32 cellular contexts compared by ENCODE assay signal in genomic region chr11:8045839-8046238, GRCh38. TPM values are rescaled to one million over a fixed set of nuclear protein-coding genes. Genes with fewer than 3 reads are reported as not detected.
"Had no signal": no experiment of that assay in that cellular context is flagged by ENCODE, and none has a peak within 500 bp of the region (broad histone marks: within the 10 kb centered on the region; RNA-seq: fewer than 3 reads in every experiment).

No MANE protein-coding gene starts in this region.

- FAIRE-seq: bronchial epithelial cell had no signal

- H3K9me3 ChIP-seq: SJCRH30 had no signal

- DNase-seq: activated CD4-positive, alpha-beta T cell treated with anti-CD3 and anti-CD28 coated beads, Interleukin-2, amount 10 ng/mL, durations not matched to agents 24 days and 14 days; activated CD4-positive, alpha-beta T cell treated with anti-CD3 and anti-CD28 coated beads, Interleukin-2, amount 50 U/mL, for 48 hours; activated CD8-positive, alpha-beta memory T cell treated with anti-CD3 and anti-CD28 coated beads, Interleukin-2, amount 50 U/mL, for 48 hours; activated CD8-positive, alpha-beta T cell treated with anti-CD3 and anti-CD28 coated beads, Interleukin-2, amount 10 ng/mL, durations not matched to agents 7 days and 5 days; activated effector memory CD4-positive, alpha-beta T cell treated with Interleukin-2 at 50 U/mL for 16 hours; activated naive CD4-positive, alpha-beta T cell treated with anti-CD3 and anti-CD28 coated beads, Interleukin-2, amount 10 ng/mL, durations not matched to agents 7 days and 5 days; activated naive CD8-positive, alpha-beta T cell treated with anti-CD3 and anti-CD28 coated beads, Interleukin-2, amount 50 U/mL, for 24 hours; activated T-cell treated with anti-CD3 and anti-CD28 coated beads, Interleukin-2, amount 50 U/mL, for 48 hours; anterior cingulate cortex; caudate nucleus; MM.1S; MV-4-11; NCI-H1092; NCI-H1417; NCI-H146; NCI-H187; NCI-H2029 treated with DMSO at 0.1 percent for 48 hours; NCI-H2107; NCI-H2171; NCI-H510A; NCI-H526; NCI-H748 treated with DMSO at 0.1 percent for 48 hours; SHP77; SJCRH30; T1000; WERI-Rb-1 had no signal

- H3K27ac ChIP-seq: KMS-11, SJCRH30, SK-N-MC, WERI-Rb-1 had no signal

- H3K4me1 Mint-ChIP-seq: activated CD4-positive, alpha-beta T cell treated with anti-CD3 and anti-CD28 coated beads, Interleukin-2, amount 10 ng/mL, durations not matched to agents 24 days and 14 days; activated naive CD4-positive, alpha-beta T cell treated with anti-CD3 and anti-CD28 coated beads, Interleukin-2, amount 10 ng/mL, durations not matched to agents 7 days and 5 days; activated naive CD8-positive, alpha-beta T cell treated with anti-CD3 and anti-CD28 coated beads, Interleukin-2, amount 50 U/mL, for 24 hours; brain had no signal

- H3K9me3 Mint-ChIP-seq: activated CD4-positive, alpha-beta T cell treated with anti-CD3 and anti-CD28 coated beads, Interleukin-2, amount 10 ng/mL, durations not matched to agents 24 days and 14 days; activated naive CD4-positive, alpha-beta T cell treated with anti-CD3 and anti-CD28 coated beads, Interleukin-2, amount 10 ng/mL, durations not matched to agents 7 days and 5 days; activated naive CD8-positive, alpha-beta T cell treated with anti-CD3 and anti-CD28 coated beads, Interleukin-2, amount 50 U/mL, for 24 hours had no signal

- H3K4me2 ChIP-seq: KMS-11 had no signal

- H3K36me3 ChIP-seq: SJCRH30, WERI-Rb-1 had no signal

- H3K9ac ChIP-seq: KMS-11 had no signal

- ATAC-seq: activated CD8-positive, alpha-beta T cell treated with anti-CD3 and anti-CD28 coated beads, Interleukin-2, amount 10 ng/mL, durations not matched to agents 7 days and 5 days; activated naive CD8-positive, alpha-beta T cell treated with anti-CD3 and anti-CD28 coated beads, Interleukin-2, amount 50 U/mL, for 24 hours had no signal

- H3K36me3 Mint-ChIP-seq: activated naive CD4-positive, alpha-beta T cell treated with anti-CD3 and anti-CD28 coated beads, Interleukin-2, amount 10 ng/mL, durations not matched to agents 7 days and 5 days; activated naive CD8-positive, alpha-beta T cell; brain had no signal

- H3K4me3 ChIP-seq: SJCRH30, SK-N-MC had no signal

- H3K27ac Mint-ChIP-seq: activated CD4-positive, alpha-beta T cell treated with anti-CD3 and anti-CD28 coated beads, Interleukin-2, amount 10 ng/mL, durations not matched to agents 24 days and 14 days; activated CD8-positive, alpha-beta T cell treated with anti-CD3 and anti-CD28 coated beads, Interleukin-2, amount 10 ng/mL, durations not matched to agents 7 days and 5 days; activated naive CD4-positive, alpha-beta T cell treated with anti-CD3 and anti-CD28 coated beads, Interleukin-2, amount 10 ng/mL, durations not matched to agents 7 days and 5 days; activated naive CD8-positive, alpha-beta T cell; activated naive CD8-positive, alpha-beta T cell treated with anti-CD3 and anti-CD28 coated beads, Interleukin-2, amount 50 U/mL, for 24 hours; brain had no signal

- H3K4me1 ChIP-seq: SJCRH30 had no signal

- H3K4me3 Mint-ChIP-seq: activated CD4-positive, alpha-beta T cell treated with anti-CD3 and anti-CD28 coated beads, Interleukin-2, amount 10 ng/mL, durations not matched to agents 24 days and 14 days; activated CD8-positive, alpha-beta T cell treated with anti-CD3 and anti-CD28 coated beads, Interleukin-2, amount 10 ng/mL, durations not matched to agents 7 days and 5 days; activated naive CD4-positive, alpha-beta T cell treated with anti-CD3 and anti-CD28 coated beads, Interleukin-2, amount 10 ng/mL, durations not matched to agents 7 days and 5 days; activated naive CD8-positive, alpha-beta T cell; activated naive CD8-positive, alpha-beta T cell treated with anti-CD3 and anti-CD28 coated beads, Interleukin-2, amount 50 U/mL, for 24 hours; brain had no signal

RNA-seq across cellular contexts. Expression of gene TUB, which starts 35.2 kb away (rescaled TPM):
- total RNA-seq: activated CD8-positive, alpha-beta T cell treated with anti-CD3 and anti-CD28 coated beads, Interleukin-2, amount 10 ng/mL, durations not matched to agents 7 days and 5 days; OCI-LY7 had no signal
